ENCODE assay signal across 29 cellular contexts in genomic region chr2:98040331-98040939, GRCh38. TPM values are rescaled to one million over a fixed set of nuclear protein-coding genes. Genes with fewer than 3 reads are reported as not detected.
DNase-seq lines count a peak whose midpoint lies in the region; ATAC-seq, FAIRE-seq and TF ChIP-seq lines count a peak whose summit lies in the region.
"Had no signal": no experiment of that assay in that cellular context is flagged by ENCODE, and none has a peak within 500 bp of the region (broad histone marks: within the 10 kb centered on the region; RNA-seq: fewer than 3 reads in every experiment).

No MANE protein-coding gene starts in this region.

- dilution Hi-C loops in endothelial cell of umbilical vein (cut with MboI; ENCODE audit: extremely low pct_ligation_motif_present, low sequenced_read_pairs): no loop called here

- peaks cover 23% of the 10 kb centered on the region for H3K27me3 Mint-ChIP-seq in osteocyte (ENCODE audit: unreplicated experiment)

- peaks cover 4% of the 10 kb centered on the region; the same call in 1 of the 2 replicates for H3K9me3 ChIP-seq in DOHH2 (ENCODE audit: control insufficient read depth, insufficient read depth, low read length)
- no peaks in the 10 kb centered on the region for H3K9me3 ChIP-seq in endothelial cell of umbilical vein (replicated peaks; ENCODE audit: control insufficient read depth, insufficient read depth, low read length)
- no peaks in the 10 kb centered on the region for H3K9me3 ChIP-seq in pancreas

- no peaks in the 10 kb centered on the region for H3K9me1 ChIP-seq in endothelial cell of umbilical vein (replicated peaks; ENCODE audit: control insufficient read depth, extremely low read depth, insufficient read depth, low read length)

- no peak for DNase-seq in HTR-8/SVneo (ENCODE audit: insufficient read length, low spot score)
- DNase-seq in endothelial cell of umbilical vein (ENCODE audit: low read depth, low spot score): no peak
- peak; percentile 36 for DNase-seq in osteocyte (ENCODE audit: extremely low spot score, unreplicated experiment)
- DNase-seq in pancreas: no peak
- no peak for DNase-seq in activated CD8-positive, alpha-beta memory T cell treated with anti-CD3 and anti-CD28 coated beads, Interleukin-2, amount 50 U/mL, for 48 hours
- DNase-seq: Caco-2, DMS 273 treated with DMSO at 0.1 percent for 48 hours, GF-D8, H9, NCI-H1092 treated with DMSO at 0.1 percent for 48 hours, NCI-H1436, NCI-H187, NCI-H2081 treated with DMSO at 0.1 percent for 48 hours, NCI-H2171, NCI-H226, NCI-H510A, NCI-H69, SIG-M5 had no signal

- H4K20me1 ChIP-seq in DOHH2 (ENCODE audit: control insufficient read depth, insufficient read depth, low read depth, low read length) (no peaks in the 10 kb centered on the region), endothelial cell of umbilical vein (replicated peaks; ENCODE audit: control insufficient read depth, extremely low read depth, insufficient read depth, low read length) (no peaks in the 10 kb centered on the region)

- CTCF ChIA-PET in endothelial cell of umbilical vein (lab: Charles Lee): no interaction called here

- FAIRE-seq in HTR-8/SVneo (lab: Jason Lieb, UNC) (peak; percentile 26), endothelial cell of umbilical vein (lab: Jason Lieb, UNC) (no peak), pancreas (lab: Jason Lieb, UNC) (no peak)
- FAIRE-seq: GM12891 had no signal

- H3K4me2 ChIP-seq in DOHH2 (ENCODE audit: low read length) (peak overlapping the region; percentile 57), endothelial cell of umbilical vein (ENCODE audit: insufficient read depth, low read length) (no peak overlapping the region)

- no peak overlapping the region for H2AFZ ChIP-seq in endothelial cell of umbilical vein (ENCODE audit: low read depth, low read length)

- H3K4me3 ChIP-seq in DOHH2 (ENCODE audit: low read length): peak overlapping the region; percentile 48
- H3K4me3 ChIP-seq in endothelial cell of umbilical vein (replicated peaks in 1 of 3; ENCODE audit: insufficient read depth in 1 of 3, low read depth in 1 of 3, low read length in 3 of 3): no peak overlapping the region
- no peak overlapping the region for H3K4me3 ChIP-seq in pancreas
- H3K4me3 ChIP-seq: SK-N-MC had no signal

- no peak overlapping the region for H3K27ac ChIP-seq in DOHH2 (ENCODE audit: low read depth, low read length)
- no peak overlapping the region for H3K27ac ChIP-seq in endothelial cell of umbilical vein (ENCODE audit: insufficient read depth, low read depth, low read length)
- H3K27ac ChIP-seq in pancreas: no peak overlapping the region
- H3K27ac ChIP-seq: C4-2B, RWPE1, SK-N-MC had no signal

- H3F3A ChIP-seq in DOHH2 (ENCODE audit: control insufficient read depth, insufficient read depth): 0 out of 2 replicates have a peak, but pooled peaks cover 2% of the 10 kb centered on the region

- BruUV-seq in endothelial cell of umbilical vein (replicated peaks; lab: Mats Ljungman, UMichigan): no TSS peak

- H3K36me3 ChIP-seq in DOHH2 (ENCODE audit: control insufficient read depth, low read length) (no peaks in the 10 kb centered on the region), endothelial cell of umbilical vein (ENCODE audit: control insufficient read depth in 2 of 2, extremely low read depth in 1 of 2, insufficient read depth in 2 of 2, low read length in 2 of 2) (no peaks in the 10 kb centered on the region), pancreas (no peaks in the 10 kb centered on the region)

- no peak overlapping the region for H3K9ac ChIP-seq in endothelial cell of umbilical vein (replicated peaks; ENCODE audit: extremely low read depth, insufficient read depth, low read length)

- no peak for TF ChIP-seq POLR2A in endothelial cell of umbilical vein (IDR thresholded peaks at IDR 0.05; ENCODE audit: low read depth, low read length)

- no peaks in the 10 kb centered on the region for H3K79me2 ChIP-seq in DOHH2 (ENCODE audit: control insufficient read depth, low read length)
- H3K79me2 ChIP-seq in endothelial cell of umbilical vein (ENCODE audit: control insufficient read depth, insufficient read depth, low read length): no peaks in the 10 kb centered on the region

- intact Hi-C loops in endothelial cell of umbilical vein (cut with micrococcal nuclease) (no loop called here), pancreas (cut with DNase I) (no loop called here)

- no peaks in the 10 kb centered on the region for H3K9me2 ChIP-seq in DOHH2 (replicated peaks; ENCODE audit: control insufficient read depth, low read length)

- POLR2A ChIA-PET in endothelial cell of umbilical vein (lab: Charles Lee): no interaction called here

- H3K4me1 Mint-ChIP-seq in osteocyte (ENCODE audit: unreplicated experiment): no peaks in the 10 kb centered on the region

- TF ChIP-seq CTCF in DOHH2 (IDR thresholded peaks at IDR 0.05; ENCODE audit: low read depth, low read length, poor library complexity, severe bottlenecking) (no peak), endothelial cell of umbilical vein (IDR thresholded peaks at IDR 0.05; ENCODE audit: extremely low read depth in 1 of 2, insufficient read depth in 1 of 2, low read depth in 1 of 2, low read length in 2 of 2) (no peak), osteocyte (IDR thresholded peaks at IDR 0.05) (no peak), pancreas (IDR thresholded peaks at IDR 0.05) (no peak)

- no peak overlapping the region for H3K27ac Mint-ChIP-seq in osteocyte (ENCODE audit: unreplicated experiment)
- H3K27ac Mint-ChIP-seq: CD8-positive, alpha-beta T cell had no signal

- H3K27me3 ChIP-seq in DOHH2 (ENCODE audit: control insufficient read depth, low read length) (no peaks in the 10 kb centered on the region), endothelial cell of umbilical vein (ENCODE audit: control insufficient read depth in 2 of 2, insufficient read depth in 2 of 2, low read length in 2 of 2) (peaks cover 5 to 8% of the 10 kb centered on the region in 2 experiments), pancreas (no peaks in the 10 kb centered on the region)

- no peak overlapping the region for H3K4me3 Mint-ChIP-seq in osteocyte (ENCODE audit: unreplicated experiment)
- H3K4me3 Mint-ChIP-seq: CD8-positive, alpha-beta T cell; H9 had no signal

- peaks cover 27% of the 10 kb centered on the region for H3K4me1 ChIP-seq in DOHH2 (ENCODE audit: control insufficient read depth, low read length)
- H3K4me1 ChIP-seq in endothelial cell of umbilical vein (ENCODE audit: control insufficient read depth, extremely low read depth, insufficient read depth, low read length): no peaks in the 10 kb centered on the region
- no peaks in the 10 kb centered on the region for H3K4me1 ChIP-seq in pancreas

- ATAC-seq in pancreas: no peak
- ATAC-seq in GM18870 (IDR thresholded peaks at IDR 0.05; ENCODE audit: unreplicated experiment): no peak
- ATAC-seq in HG03139 (IDR thresholded peaks at IDR 0.05; ENCODE audit: unreplicated experiment): no peak
- ATAC-seq: CD8-positive, alpha-beta T cell; Panc1 had no signal

- 91 to 95% methylated on average over 8 of the region's 8 CpGs for WGBS in pancreas, 2 donors

- H3K9me3 Mint-ChIP-seq in osteocyte (ENCODE audit: unreplicated experiment): peaks cover 13% of the 10 kb centered on the region

- no peaks in the 10 kb centered on the region for H3K36me3 Mint-ChIP-seq in osteocyte (ENCODE audit: unreplicated experiment)
- H3K36me3 Mint-ChIP-seq: CD8-positive, alpha-beta T cell had no signal

TF ChIP-seq in endothelial cell of umbilical vein, 7 proteins besides CTCF, POLR2A, EP300 and RAD21:
- TF ChIP-seq MYC (IDR thresholded peaks at IDR 0.05; ENCODE audit: low read depth, low read length) (no peak), FOS (IDR thresholded peaks at IDR 0.05; ENCODE audit: borderline replicate concordance, insufficient read depth, low read length) (no peak), GATA2 (IDR thresholded peaks at IDR 0.05; ENCODE audit: insufficient read depth, insufficient read length, low read depth, low read length) (no peak), MAX (IDR thresholded peaks at IDR 0.05; ENCODE audit: insufficient read depth, insufficient read length) (no peak), JUN (IDR thresholded peaks at IDR 0.05; ENCODE audit: borderline replicate concordance, insufficient read depth, insufficient read length, low read depth) (peak; percentile 5), EZH2 (IDR thresholded peaks at IDR 0.05; ENCODE audit: borderline replicate concordance, low read depth, low read length, severe bottlenecking) (no peak), POLR2AphosphoS5 (IDR thresholded peaks at IDR 0.05; ENCODE audit: insufficient read depth, low read depth, low read length) (no peak)

RNA-seq across cellular contexts. Expression of gene TMEM131, which starts 44.7 kb away (rescaled TPM):
- total RNA-seq in endothelial cell of umbilical vein (24.1 and 28.6 TPM in 2 replicates), osteocyte (35.6 and 36.4 TPM in 2 replicates), pancreas (10 to 100 TPM; 15.5 to 26.5 (median 21.4) TPM)
- polyA plus RNA-seq in endothelial cell of umbilical vein (11.1 and 12.2 TPM in 2 replicates), pancreas (10 to 100 TPM in 1 of 2 donors, 1 to 10 TPM in 1; 8.1 to 11.0 TPM)
- polyA plus RNA-seq in endothelial cell of umbilical vein (2011; cell fraction: cytosol; rRNA removed): 7.2 and 8.4 TPM in 2 replicates
- 39.0 and 43.0 TPM in 2 replicates for polyA plus RNA-seq in endothelial cell of umbilical vein (2011; cell fraction: nucleus; rRNA removed)
- polyA plus RNA-seq in endothelial cell of umbilical vein (2012): 18.5 and 22.9 TPM in 2 replicates
- 35.8 and 38.2 TPM in 2 replicates for polyA minus RNA-seq in endothelial cell of umbilical vein
- polyA minus RNA-seq in endothelial cell of umbilical vein (2011; cell fraction: cytosol; rRNA and poly(A)+ RNA removed): 5.7 TPM
- 45.3 and 50.0 TPM in 2 replicates for polyA minus RNA-seq in endothelial cell of umbilical vein (2011; cell fraction: nucleus; rRNA and poly(A)+ RNA removed)

RNA-seq across cellular contexts. Expression of gene VWA3B, which starts 46.5 kb away (rescaled TPM):
- total RNA-seq in endothelial cell of umbilical vein: not detected in 2 replicates
- not detected in 2 replicates for polyA plus RNA-seq in endothelial cell of umbilical vein
- not detected in 2 replicates for polyA plus RNA-seq in endothelial cell of umbilical vein (2011; cell fraction: cytosol; rRNA removed)
- polyA plus RNA-seq in endothelial cell of umbilical vein (2011; cell fraction: nucleus; rRNA removed): not detected in 2 replicates
- not detected in 2 replicates for polyA plus RNA-seq in endothelial cell of umbilical vein (2012)
- polyA minus RNA-seq in endothelial cell of umbilical vein: not detected in 2 replicates
- polyA minus RNA-seq in endothelial cell of umbilical vein (2011; cell fraction: cytosol; rRNA and poly(A)+ RNA removed): not detected
- not detected in 2 replicates for polyA minus RNA-seq in endothelial cell of umbilical vein (2011; cell fraction: nucleus; rRNA and poly(A)+ RNA removed)
- total RNA-seq in osteocyte: not detected in 2 replicates
- total RNA-seq in pancreas: under 1 TPM in 2 of 6 donors, not detected in 4; 0.04 to 0.24 TPM
- polyA plus RNA-seq in pancreas: under 1 TPM in 1 of 2 donors, not detected in 1; 0.07 TPM
- total RNA-seq: A673; Caco-2; CD8-positive, alpha-beta T cell; H9; OCI-LY7 had no signal
